In genomic region chrX:10233173-10233572, GRCh38 we compare ENCODE assay signal across 17 cellular contexts.
A peak's percentile ranks its signal among the peaks of the same experiment; 100 is the strongest.
DNase-seq lines count a peak whose midpoint lies in the region.
"Had no signal": no experiment of that assay in that cellular context is flagged by ENCODE, and none has a peak within 500 bp of the region (broad histone marks: within the 10 kb centered on the region; RNA-seq: fewer than 3 reads in every experiment).

No MANE protein-coding gene starts in this region.

- peak; percentile 55 for DNase-seq in EH (ENCODE audit: low read depth)
- DNase-seq in LHCN-M2 (ENCODE audit: low read depth) = peak; percentile 70
- peak; percentile 5 for DNase-seq in T1000 (lab: John Stamatoyannopoulos, UW)
- peak; percentile 57 for DNase-seq in kidney tubule cell (ENCODE audit: low spot score)
- DNase-seq in NCI-H2107 treated with DMSO at 0.1 percent for 48 hours (lab: John Stamatoyannopoulos, UW; ENCODE audit: unreplicated experiment) = no peak
- DNase-seq in CD1c-positive myeloid dendritic cell (ENCODE audit: extremely low spot score) = no peak
- no peak for DNase-seq in Kasumi-1 (lab: John Stamatoyannopoulos, UW)
- DNase-seq in MV-4-11 (lab: John Stamatoyannopoulos, UW) = no peak
- DNase-seq: activated B cell treated with CpG ODN at 0.5 μM for 24 hours; activated T-cell treated with anti-CD3 and anti-CD28 coated beads, Interleukin-2, amount 50 U/mL, for 48 hours; body of pancreas; DMS153; NCI-H1092; retina; SHP77; stimulated activated CD4-positive, alpha-beta T cell treated with anti-CD3 and anti-CD28 coated beads, Interleukin-15, amount 100 ng/mL, for 24 hours; T-helper 2 cell had no signal

Comparison
In these comparisons a context has a peak if more than half of its experiments do, and no peak if none do; other contexts are left out.
1. DNase-seq: peak in EH (single experiment), LHCN-M2 (single experiment), T1000 (single experiment) and kidney tubule cell (single experiment); none in NCI-H2107 treated with DMSO at 0.1 percent for 48 hours (single experiment), CD1c-positive myeloid dendritic cell (single experiment), Kasumi-1 (0 of 2) and MV-4-11 (single experiment).